Comparison of ENCODE assay signal across 25 cellular contexts in the genomic region with DNA sequence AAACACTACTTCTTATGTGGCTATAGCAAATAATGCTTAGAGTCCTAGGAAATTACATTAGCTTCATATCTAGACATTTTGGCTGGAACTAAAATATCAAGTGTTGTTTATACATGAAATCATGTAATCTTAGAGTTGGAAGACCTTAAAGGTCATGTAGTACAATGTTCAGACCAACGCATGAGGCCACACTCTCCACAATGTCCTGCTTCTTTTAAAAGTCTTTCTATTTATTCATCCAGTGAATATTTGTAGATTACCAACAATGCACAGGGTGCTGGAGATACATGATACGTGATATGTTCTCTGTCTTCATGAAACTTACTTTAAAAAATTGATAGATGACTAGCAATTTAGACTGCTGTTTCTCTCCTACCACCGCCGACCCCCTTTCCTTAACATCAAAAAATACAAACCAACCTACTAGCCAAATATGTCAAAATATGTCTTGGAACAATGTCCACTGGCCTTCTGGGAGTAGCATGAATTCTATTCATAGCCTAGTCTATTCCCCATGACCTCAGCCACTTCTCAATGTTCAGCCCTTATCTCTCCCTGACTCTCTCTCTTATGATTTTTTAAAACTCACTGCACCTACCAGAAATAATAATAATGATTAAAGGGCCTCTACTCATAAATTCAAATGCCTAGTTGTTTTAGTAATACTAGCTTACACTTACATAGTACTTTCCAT. TPM values are rescaled to one million over a fixed set of nuclear protein-coding genes. Genes with fewer than 3 reads are reported as not detected.
DNase-seq lines count a peak whose midpoint lies in the region; ATAC-seq, FAIRE-seq and TF ChIP-seq lines count a peak whose summit lies in the region.
"Had no signal": no experiment of that assay in that cellular context is flagged by ENCODE, and none has a peak within 500 bp of the region (broad histone marks: within the 10 kb centered on the region; RNA-seq: fewer than 3 reads in every experiment).

No MANE protein-coding gene starts in this region.

- ATAC-seq in lower lobe of right lung (peak; percentile 47 to 48), upper lobe of right lung (peak; percentile 43)
- ATAC-seq: activated naive CD4-positive, alpha-beta T cell treated with anti-CD3 and anti-CD28 coated beads, Interleukin-2, amount 50 U/mL, for 72 hours; activated T-helper 17 cell treated with anti-CD3 and anti-CD28 coated beads, Interleukin-2, amount 50 U/mL, for 72 hours; T-helper 17 cell had no signal

- TF ChIP-seq CTCF in fibroblast of pulmonary artery (IDR thresholded peaks at IDR 0.05; ENCODE audit: low read length, missing control alignments) (no peak), lower lobe of right lung (IDR thresholded peaks at IDR 0.05) (no peak), upper lobe of right lung (IDR thresholded peaks at IDR 0.05) (no peak)

- H3K4me3 ChIP-seq in fibroblast of pulmonary artery (replicated peaks; ENCODE audit: low read depth, low read length) (no peak overlapping the region), lower lobe of right lung (no peak overlapping the region), upper lobe of right lung (no peak overlapping the region)
- H3K4me3 ChIP-seq: SK-N-MC, stomach, vagina had no signal

- no peaks in the 10 kb centered on the region for H3K36me3 ChIP-seq in lower lobe of right lung
- no peaks in the 10 kb centered on the region for H3K36me3 ChIP-seq in upper lobe of right lung
- H3K36me3 ChIP-seq: stomach, vagina had no signal

- DNase-seq in RCC 7860 (ENCODE audit: low spot score), result no peak
- peak; percentile 50 for DNase-seq in fibroblast of pulmonary artery (ENCODE audit: low read depth)
- no peak for DNase-seq in lower lobe of right lung
- no peak for DNase-seq in upper lobe of right lung
- DNase-seq in NCI-H2196 (lab: John Stamatoyannopoulos, UW; ENCODE audit: unreplicated experiment), result no peak
- no peak for DNase-seq in urothelium cell line (ENCODE audit: low spot score)
- no peak for DNase-seq in NCI-H446 (lab: John Stamatoyannopoulos, UW)
- DNase-seq: activated CD4-positive, alpha-beta T cell treated with anti-CD3 and anti-CD28 coated beads, Interleukin-2, amount 10 ng/mL, durations not matched to agents 7 days and 5 days; CD4-positive, alpha-beta memory T cell; dermis blood vessel endothelial cell; DMS53; GDM1; H7; hippocampal formation; NCI-H1417 treated with DMSO at 0.1 percent for 48 hours; NCI-H510A treated with DMSO at 0.1 percent for 48 hours; retina; stomach; T-helper 17 cell had no signal

- intact Hi-C loops in lower lobe of right lung (cut with DNase I) (no loop called here), upper lobe of right lung (cut with DNase I) (no loop called here)

- H3K4me1 ChIP-seq in lower lobe of right lung (peaks cover 5% of the 10 kb centered on the region), upper lobe of right lung (peaks cover 5% of the 10 kb centered on the region)

- H3K27me3 ChIP-seq in lower lobe of right lung (ENCODE audit: low read depth) (no peaks in the 10 kb centered on the region), upper lobe of right lung (no peaks in the 10 kb centered on the region)
- H3K27me3 ChIP-seq: stomach, vagina had no signal

- peak; percentile 42 for FAIRE-seq in RCC 7860 (lab: Jason Lieb, UNC)
- no peak for FAIRE-seq in urothelium cell line (lab: Jason Lieb, UNC)
- FAIRE-seq: endothelial cell of umbilical vein, GM18507 had no signal

- H3K9me3 ChIP-seq in lower lobe of right lung (no peaks in the 10 kb centered on the region), upper lobe of right lung (no peaks in the 10 kb centered on the region)
- H3K9me3 ChIP-seq: stomach, vagina had no signal

- H3K27ac ChIP-seq in lower lobe of right lung (no peak overlapping the region), upper lobe of right lung (no peak overlapping the region)
- H3K27ac ChIP-seq: SK-N-MC had no signal

RNA-seq across cellular contexts. Expression of a gene that starts 59.5 kb away (rescaled TPM):
- total RNA-seq in lower lobe of right lung, result 143 TPM
- total RNA-seq in upper lobe of right lung, result 192 TPM
- total RNA-seq: activated CD4-positive, alpha-beta T cell treated with anti-CD3 and anti-CD28 coated beads, Interleukin-2, amount 10 ng/mL, durations not matched to agents 7 days and 5 days had no signal
